ENCODE assay signal across 34 cellular contexts in the genomic region with DNA sequence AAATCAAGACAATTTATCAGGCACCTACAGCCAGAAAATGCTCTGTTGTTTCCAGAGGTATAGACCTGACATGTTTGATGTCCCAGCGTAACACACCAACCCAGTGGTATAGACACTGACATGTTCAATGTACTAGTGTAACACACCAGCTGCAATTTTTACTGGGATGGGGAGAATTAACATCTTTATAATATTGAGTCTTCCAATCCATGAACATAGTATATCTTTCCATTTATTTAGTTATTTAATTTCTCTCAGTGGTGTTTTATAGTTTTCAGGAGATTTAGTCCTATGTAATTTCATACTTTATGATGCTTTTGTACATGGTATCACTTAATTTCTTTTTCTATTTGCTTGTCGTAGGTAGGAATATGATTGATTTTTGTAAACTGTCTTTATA.
"Had no signal": no experiment of that assay in that cellular context is flagged by ENCODE, and none has a peak within 500 bp of the region (broad histone marks: within the 10 kb centered on the region; RNA-seq: fewer than 3 reads in every experiment).

No MANE protein-coding gene starts in this region.

- H3K27me3 ChIP-seq: MG63 had no signal

- H3K4me2 ChIP-seq: KMS-11 had no signal

- H3K36me3 ChIP-seq: MG63 had no signal

- DNase-seq: Karpas-422, Kasumi-1, MG63, MM.1S, MV-4-11, NCI-H1048, NCI-H1092, NCI-H1092 treated with DMSO at 0.1 percent for 48 hours, NCI-H1105, NCI-H1105 treated with DMSO at 0.1 percent for 48 hours, NCI-H1417, NCI-H1417 treated with DMSO at 0.1 percent for 48 hours, NCI-H1436, NCI-H1436 treated with DMSO at 0.1 percent for 48 hours, NCI-H146, NCI-H1694, NCI-H187, NCI-H187 treated with DMSO at 0.1 percent for 48 hours, NCI-H1930, NCI-H2029, NCI-H2029 treated with DMSO at 0.1 percent for 48 hours, NCI-H2081, NCI-H2081 treated with DMSO at 0.1 percent for 48 hours, NCI-H2107, NCI-H2171, NCI-H2171 treated with DMSO at 0.1 percent for 48 hours, NCI-H2227 treated with DMSO at 0.1 percent for 48 hours, NCI-H226, NCI-H345, NCI-H446, NCI-H446 treated with DMSO at 0.1 percent for 48 hours, NCI-H510A, NCI-H510A treated with DMSO at 0.1 percent for 48 hours had no signal

- H3K4me3 ChIP-seq: MG63 had no signal

- H3K9me3 ChIP-seq: MG63 had no signal

- H3K27ac ChIP-seq: KMS-11 had no signal
